Comparison of ENCODE assay signal across 23 cellular contexts in genomic region chr12:112575559-112576067, GRCh38.
"Had no signal": no experiment of that assay in that cellular context is flagged by ENCODE, and none has a peak within 500 bp of the region (broad histone marks: within the 10 kb centered on the region; RNA-seq: fewer than 3 reads in every experiment).

No MANE protein-coding gene starts in this region.

- H3K4me3 ChIP-seq: esophagus muscularis mucosa, gastroesophageal sphincter, heart right ventricle, left lung, right lobe of liver, tibial nerve had no signal

- H3K27me3 ChIP-seq: right lobe of liver had no signal

- H3K9ac ChIP-seq: parathyroid adenoma had no signal

- H3K27ac ChIP-seq: esophagus muscularis mucosa, gastroesophageal sphincter, heart right ventricle, left lung, parathyroid adenoma, right lobe of liver, tibial nerve had no signal

- H3K79me2 ChIP-seq: parathyroid adenoma had no signal

- ATAC-seq: activated CD4-positive, CD25-positive, alpha-beta regulatory T cell treated with anti-CD3 and anti-CD28 coated beads, Interleukin-2, amount 50 U/mL, for 24 hours; gastroesophageal sphincter; heart right ventricle; left lung had no signal

- H3K36me3 ChIP-seq: esophagus muscularis mucosa, gastroesophageal sphincter, heart right ventricle, left lung, right lobe of liver, tibial nerve had no signal

- H3K4me1 ChIP-seq: heart right ventricle, left lung, right lobe of liver had no signal

- DNase-seq: activated CD4-positive, alpha-beta T cell treated with anti-CD3 and anti-CD28 coated beads, Interleukin-2, amount 50 U/mL, for 1 hour; activated CD8-positive, alpha-beta memory T cell treated with anti-CD3 and anti-CD28 coated beads for 24 hours; activated CD8-positive, alpha-beta memory T cell treated with anti-CD3 and anti-CD28 coated beads, Interleukin-2, amount 50 U/mL, for 48 hours; activated effector memory CD4-positive, alpha-beta T cell treated with Interleukin-2 at 50 U/mL for 16 hours; activated naive CD4-positive, alpha-beta T cell treated with anti-CD3 and anti-CD28 coated beads, Interleukin-2, amount 50 U/mL, for 16 hours; activated T-cell treated with anti-CD3 and anti-CD28 coated beads, Interleukin-2, amount 50 U/mL, for 48 hours; aorta; cortex of kidney; effector CD4-positive, alpha-beta T cell; heart right ventricle; mammary epithelial cell; right lobe of liver; small intestine; stimulated activated CD4-positive, alpha-beta T cell treated with anti-CD3 and anti-CD28 coated beads, Interleukin-15, amount 100 ng/mL, for 24 hours; stimulated activated CD4-positive, alpha-beta T cell treated with anti-CD3 and anti-CD28 coated beads, Interleukin-2, amount 100 ng/mL, for 48 hours; T1000 had no signal

- H3K9me3 ChIP-seq: esophagus muscularis mucosa, gastroesophageal sphincter, heart right ventricle, left lung, right lobe of liver, tibial nerve had no signal

- H2AFZ ChIP-seq: parathyroid adenoma had no signal

- FAIRE-seq: small intestine, urothelium cell line had no signal
